ENCODE assay signal across 22 cellular contexts in genomic region chr20:13148961-13149360, GRCh38.
"Had no signal": no experiment of that assay in that cellular context is flagged by ENCODE, and none has a peak within 500 bp of the region (broad histone marks: within the 10 kb centered on the region; RNA-seq: fewer than 3 reads in every experiment).

No MANE protein-coding gene starts in this region.

- ATAC-seq: effector memory CD8-positive, alpha-beta T cell; esophagus mucosa; foreskin keratinocyte; gastroesophageal sphincter; heart left ventricle had no signal

- H3K4me3 ChIP-seq: colonic mucosa, coronary artery, dorsolateral prefrontal cortex, esophagus muscularis mucosa, esophagus squamous epithelium, gastrocnemius medialis, gastroesophageal sphincter, heart left ventricle had no signal

- H3K36me3 ChIP-seq: colonic mucosa, gastrocnemius medialis had no signal

- DNase-seq: colonic mucosa; cortex of kidney; dermis blood vessel endothelial cell; dorsolateral prefrontal cortex; effector CD4-positive, alpha-beta T cell; effector CD8-positive, alpha-beta T cell; effector memory CD4-positive, alpha-beta T cell; effector memory CD8-positive, alpha-beta T cell; endodermal cell; erythroblast; esophagus squamous epithelium; foreskin keratinocyte; foreskin melanocyte; gastrocnemius medialis; glutamatergic neuron; head of caudate nucleus; heart left ventricle had no signal

- H3K9me3 ChIP-seq: colonic mucosa, esophagus squamous epithelium, gastrocnemius medialis, gastroesophageal sphincter had no signal

- H3K27me3 ChIP-seq: colonic mucosa, esophagus muscularis mucosa, esophagus squamous epithelium, foreskin keratinocyte, gastrocnemius medialis, gastroesophageal sphincter, heart left ventricle had no signal

- H3K4me1 ChIP-seq: colonic mucosa, esophagus muscularis mucosa, foreskin keratinocyte, gastroesophageal sphincter had no signal

- H3K27ac ChIP-seq: colonic mucosa, coronary artery, epithelial cell of prostate, esophagus muscularis mucosa, foreskin keratinocyte, gastroesophageal sphincter, heart left ventricle had no signal
